Comparison of ENCODE assay signal across 19 cellular contexts in the genomic region with DNA sequence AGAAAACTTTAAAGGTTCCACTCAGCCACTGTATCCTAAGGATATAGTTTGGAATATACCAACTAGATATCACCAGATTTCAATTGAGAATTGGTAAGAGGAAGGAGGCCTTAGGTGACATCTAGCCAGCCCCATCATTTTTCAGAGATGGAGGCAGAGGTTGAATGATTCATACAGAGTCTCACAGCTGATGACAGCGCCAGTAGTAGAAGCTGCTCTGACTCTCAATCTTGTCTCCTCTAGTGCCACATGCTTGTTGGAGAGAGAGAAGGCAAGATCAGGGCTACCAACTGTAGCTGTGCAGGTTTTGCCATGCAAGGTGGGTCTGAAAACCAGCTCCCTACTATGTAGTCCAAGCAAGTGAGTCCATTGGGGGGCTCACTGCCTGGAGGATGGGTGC. TPM values are rescaled to one million over a fixed set of nuclear protein-coding genes. Genes with fewer than 3 reads are reported as not detected.
A peak's percentile ranks its signal among the peaks of the same experiment; 100 is the strongest.
DNase-seq lines count a peak whose midpoint lies in the region; TF ChIP-seq lines count a peak whose summit lies in the region.
"Had no signal": no experiment of that assay in that cellular context is flagged by ENCODE, and none has a peak within 500 bp of the region (broad histone marks: within the 10 kb centered on the region; RNA-seq: fewer than 3 reads in every experiment).

No MANE protein-coding gene starts in this region.

- H3K4me3 ChIP-seq in AG04449 (ENCODE audit: low read depth, low read length): peak overlapping the region; percentile 47
- H3K4me3 ChIP-seq: ascending aorta, right atrium auricular region had no signal

- no peak for DNase-seq in AG04449 (ENCODE audit: low read depth, low spot score)
- peak; percentile 51 for DNase-seq in HCEC 1CT
- DNase-seq in MCF 10A (ENCODE audit: unreplicated experiment): no peak
- DNase-seq in kidney glomerular epithelial cell (lab: John Stamatoyannopoulos, UW): peak; percentile 13
- no peak for DNase-seq in NCI-H524 (lab: John Stamatoyannopoulos, UW)
- no peak for DNase-seq in nucleus accumbens (lab: John Stamatoyannopoulos, UW)
- DNase-seq in activated CD4-positive, CD25-positive, alpha-beta regulatory T cell treated with anti-CD3 and anti-CD28 coated beads, Interleukin-2, amount 50 U/mL, for 72 hours: no peak
- no peak for DNase-seq in cardiac septum (ENCODE audit: low spot score)
- DNase-seq: activated effector memory CD4-positive, alpha-beta T cell treated with anti-CD3 and anti-CD28 coated beads, Interleukin-2, amount 50 U/mL, for 16 hours; Calu3; cortex of kidney; head of caudate nucleus; MV-4-11; NCI-H2029 treated with DMSO at 0.1 percent for 48 hours; NCI-H82; substantia nigra had no signal

- H3K27ac Mint-ChIP-seq in MCF 10A (ENCODE audit: low read depth, unreplicated experiment): peak overlapping the region; percentile 68
- H3K27ac Mint-ChIP-seq: B cell had no signal

- H3K36me3 Mint-ChIP-seq in MCF 10A (ENCODE audit: insufficient read depth, unreplicated experiment): peaks cover 38% of the 10 kb centered on the region

- peaks cover 70% of the 10 kb centered on the region for H3K4me1 Mint-ChIP-seq in MCF 10A (ENCODE audit: insufficient read depth, unreplicated experiment)

- no peak for TF ChIP-seq CTCF in AG04449 (IDR thresholded peaks at IDR 0.05; ENCODE audit: insufficient read depth, low read length, missing control alignments)
- no peak for TF ChIP-seq CTCF in MCF 10A (IDR thresholded peaks at IDR 0.05; ENCODE audit: unreplicated experiment)

- CTCF ChIA-PET in AG04449 (lab: Yijun Ruan, JAX) (interaction anchor here (0.9 to 4.0 kb wide), 6 partner anchors 10 to 355 kb away, joined by 3 to 24 read pairs (median 4); no protein-coding TSS in a partner anchor), MCF 10A (lab: Yijun Ruan, JAX) (interaction anchor here (0.7 to 1.8 kb wide), 5 partner anchors 25 to 634 kb away, joined by 3 to 4 read pairs (median 4); no protein-coding TSS in a partner anchor)

- no peak overlapping the region for H3K4me3 Mint-ChIP-seq in MCF 10A (ENCODE audit: unreplicated experiment)
- H3K4me3 Mint-ChIP-seq: B cell had no signal

- no TSS peak for BruUV-seq in MCF 10A (replicated peaks; lab: Mats Ljungman, UMichigan)

- H3K9me3 Mint-ChIP-seq in MCF 10A (ENCODE audit: unreplicated experiment): no peaks in the 10 kb centered on the region

- intact Hi-C loops in MCF 10A (cut with micrococcal nuclease): no loop called here
- intact Hi-C loops in cardiac septum (cut with DNase I): no loop called here

- POLR2A ChIA-PET in AG04449 (lab: Yijun Ruan, JAX): interaction anchor here (1.0 to 1.3 kb wide), 2 partner anchors 54 to 124 kb away, joined by 3 to 5 read pairs; no protein-coding TSS in a partner anchor
- POLR2A ChIA-PET in MCF 10A (lab: Yijun Ruan, JAX): interaction anchor here (0.6 to 1.3 kb wide), 4 partner anchors 15 to 167 kb away, joined by 3 read pairs; no protein-coding TSS in a partner anchor

- no peaks in the 10 kb centered on the region for H3K27me3 Mint-ChIP-seq in MCF 10A (ENCODE audit: insufficient read depth, unreplicated experiment)

RNA-seq across cellular contexts. Expression of gene FRMD6, which starts 6.1 kb away (rescaled TPM):
- total RNA-seq in MCF 10A (2022) (104 and 135 TPM in 2 replicates), cardiac septum (9.1 TPM)

Comparison
In these comparisons a context has a peak if more than half of its experiments do, and no peak if none do; other contexts are left out.
1. DNase-seq: peak in HCEC 1CT (single experiment) and kidney glomerular epithelial cell (single experiment); none in AG04449 (single experiment), MCF 10A (single experiment), NCI-H524 (0 of 2), nucleus accumbens (0 of 56), activated CD4-positive, CD25-positive, alpha-beta regulatory T cell treated with anti-CD3 and anti-CD28 coated beads, Interleukin-2, amount 50 U/mL, for 72 hours (single experiment) and cardiac septum (single experiment).
2. RNA of gene FRMD6, which starts 6.1 kb away (total RNA-seq): 104 to 135 TPM in MCF 10A; 9.1 TPM in cardiac septum (single experiment); every median in the first group is over 10 times any median in the second.